ENCODE assay signal across 8 cellular contexts in genomic region chr16:56964243-56965148, GRCh38. TPM values are rescaled to one million over a fixed set of nuclear protein-coding genes. Genes with fewer than 3 reads are reported as not detected.
DNase-seq lines count a peak whose midpoint lies in the region; ATAC-seq and TF ChIP-seq lines count a peak whose summit lies in the region.

No MANE protein-coding gene starts in this region.

- ATAC-seq in HG03378 (IDR thresholded peaks at IDR 0.05; ENCODE audit: unreplicated experiment) = peak; percentile 75

- TF ChIP-seq POLR2A in transverse colon (IDR thresholded peaks at IDR 0.05) = no peak

- peaks cover 15% of the 10 kb centered on the region for H3K4me1 ChIP-seq in SJSA1 (replicated peaks)
- no peaks in the 10 kb centered on the region for H3K4me1 ChIP-seq in parathyroid adenoma
- peaks cover 0 to 19% (median 7%) of the 10 kb centered on the region in 4 donors for H3K4me1 ChIP-seq in transverse colon

- no peak overlapping the region for H3K9ac ChIP-seq in parathyroid adenoma

- in situ Hi-C loops in transverse colon (cut with MboI; ENCODE audit: low pct_ligation_motif_present in 1 of 4, low pct_unique_long_range_greater_than_20kb in 1 of 4, low sequenced_read_pairs in 3 of 4) = loop anchor here in 3 of 4 donors (10.0 to 25.0 kb wide), 2 partner anchors 198 to 200 kb away; no protein-coding TSS in a partner anchor

- peak overlapping the region; percentile 26; the same call in 1 of the 2 replicates for H3K27ac ChIP-seq in SJSA1
- H3K27ac ChIP-seq in parathyroid adenoma = no peak overlapping the region
- H3K27ac ChIP-seq in transverse colon = peak overlapping the region in 1 of 4 donors; percentile 40

- H3K27me3 ChIP-seq in SJSA1 (replicated peaks) = no peaks in the 10 kb centered on the region
- no peaks in the 10 kb centered on the region for H3K27me3 ChIP-seq in parathyroid adenoma (ENCODE audit: control insufficient read depth, insufficient read depth, low read length)
- no peaks in the 10 kb centered on the region for H3K27me3 ChIP-seq in transverse colon

- intact Hi-C loops in transverse colon (cut with DNase I; ENCODE audit: low total_unique reads) = no loop called here

- H3K79me2 ChIP-seq in parathyroid adenoma = no peaks in the 10 kb centered on the region

- TF ChIP-seq CTCF in parathyroid adenoma (IDR thresholded peaks at IDR 0.05) (peak; percentile 94), transverse colon (IDR thresholded peaks at IDR 0.05) (peak; percentile 85 to 99 (median 97))

- no peak overlapping the region for H3K4me2 ChIP-seq in parathyroid adenoma (ENCODE audit: low read length)

- H3K4me3 ChIP-seq in SJSA1 (no peak overlapping the region), parathyroid adenoma (ENCODE audit: low read depth, low read length) (no peak overlapping the region), transverse colon (no peak overlapping the region)

- WGBS in transverse colon (ENCODE audit: low coverage in 1 of 2), 2 donors = 47 to 73% methylated on average over 2 to 30 of the region's 30 CpGs

- DNase-seq in NCI-H1417 (lab: John Stamatoyannopoulos, UW) = peak; percentile 1 to 47 (median 12)
- no peak for DNase-seq in NCI-H1417 treated with DMSO at 0.1 percent for 48 hours (lab: John Stamatoyannopoulos, UW)
- peak; percentile 49 to 72 for DNase-seq in SJSA1 (ENCODE audit: low read depth in 1 of 2, low spot score in 2 of 2)
- DNase-seq in activated gamma-delta T cell treated with Interleukin-2 at 50 U/mL for 16 hours = peak; percentile 96
- DNase-seq in glomerular visceral epithelial cell (ENCODE audit: extremely low spot score) = peak; percentile 81
- peak; percentile 96 for DNase-seq in transverse colon

- TF ChIP-seq EP300 in transverse colon (IDR thresholded peaks at IDR 0.05; ENCODE audit: low read depth) = no peak

- H3K36me3 ChIP-seq in SJSA1 (no peaks in the 10 kb centered on the region), parathyroid adenoma (ENCODE audit: control insufficient read depth, insufficient read depth, low read length) (no peaks in the 10 kb centered on the region), transverse colon (no peaks in the 10 kb centered on the region)

- H3K9me3 ChIP-seq in SJSA1 (replicated peaks) = no peaks in the 10 kb centered on the region
- H3K9me3 ChIP-seq in parathyroid adenoma (ENCODE audit: control insufficient read depth, low read length) = no peaks in the 10 kb centered on the region
- H3K9me3 ChIP-seq in transverse colon = no peaks in the 10 kb centered on the region

- peak overlapping the region; percentile 18 for H2AFZ ChIP-seq in parathyroid adenoma

RNA-seq across cellular contexts. Expression of gene CETP, which starts 2.7 kb away (rescaled TPM):
- 0.08 TPM in 1 of 2 replicates, not detected in the other for total RNA-seq in SJSA1 (2014; rRNA removed; shearing (Covaris generic))
- under 1 TPM in 1 of 4 donors, not detected in 3; 0.55 TPM for total RNA-seq in transverse colon

RNA-seq across cellular contexts. Expression of gene NLRC5, which starts 24.9 kb away (rescaled TPM):
- total RNA-seq in SJSA1 (2014; rRNA removed; shearing (Covaris generic)) = 28.8 and 29.4 TPM in 2 replicates
- total RNA-seq in transverse colon = 100 to 1,000 TPM in 1 of 4 donors, 10 to 100 TPM in 3; 59.4 to 171 (median 73.6) TPM

RNA-seq across cellular contexts. Expression of gene HERPUD1, which starts 32.6 kb away (rescaled TPM):
- total RNA-seq in SJSA1 (2014; rRNA removed; shearing (Covaris generic)) = 14.0 and 42.4 TPM in 2 replicates
- total RNA-seq in transverse colon = 100 to 1,000 TPM in 3 of 4 donors, 10 to 100 TPM in 1; 64.1 to 335 (median 186) TPM
